Comparison of ENCODE assay signal across 22 cellular contexts in the genomic region with DNA sequence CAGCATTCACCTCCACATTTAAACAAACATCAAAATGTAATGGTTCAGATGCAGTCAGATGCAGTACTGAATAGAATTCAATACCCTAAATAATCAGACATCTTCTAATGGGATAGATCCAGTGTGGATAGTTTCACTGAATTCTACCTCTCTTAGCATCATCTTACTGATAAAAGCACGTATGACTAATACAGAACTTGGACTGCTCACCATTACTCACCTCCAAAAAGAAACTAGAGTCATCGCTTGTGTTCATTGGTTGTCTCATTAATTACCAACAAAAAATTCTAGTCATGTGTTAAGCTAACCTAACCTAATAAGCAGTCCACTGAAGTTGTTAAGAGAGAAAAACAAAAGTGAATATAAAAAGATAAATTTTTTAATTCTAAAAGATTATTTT.
A peak's percentile ranks its signal among the peaks of the same experiment; 100 is the strongest.
DNase-seq lines count a peak whose midpoint lies in the region; ATAC-seq and TF ChIP-seq lines count a peak whose summit lies in the region.
"Had no signal": no experiment of that assay in that cellular context is flagged by ENCODE, and none has a peak within 500 bp of the region (broad histone marks: within the 10 kb centered on the region; RNA-seq: fewer than 3 reads in every experiment).

No MANE protein-coding gene starts in this region.

- no peak overlapping the region for H3K56ac ChIP-seq in IMR-90 (ENCODE audit: extremely low read depth, insufficient read depth, low read length)

- peaks cover 0 to 4% (median 0%) of the 10 kb centered on the region in 5 donors for H3K36me3 Mint-ChIP-seq in naive thymus-derived CD4-positive, alpha-beta T cell
- H3K36me3 Mint-ChIP-seq: activated naive CD4-positive, alpha-beta T cell treated with anti-CD3 and anti-CD28 coated beads, Interleukin-2, amount 50 U/mL, for 72 hours had no signal

- no peak overlapping the region for H4K8ac ChIP-seq in IMR-90 (ENCODE audit: low read depth in 2 of 2, low read length in 2 of 2)

- no peaks in the 10 kb centered on the region for H3K9me3 ChIP-seq in IMR-90 (ENCODE audit: control insufficient read depth, insufficient read depth, low read length)
- no peaks in the 10 kb centered on the region for H3K9me3 ChIP-seq in mammary epithelial cell (replicated peaks; ENCODE audit: insufficient read depth, low read length)
- no peaks in the 10 kb centered on the region for H3K9me3 ChIP-seq in naive thymus-derived CD4-positive, alpha-beta T cell (ENCODE audit: control insufficient read depth in 2 of 3, low read length in 3 of 3)
- H3K9me3 ChIP-seq: gastroesophageal sphincter, psoas muscle had no signal

- no peak overlapping the region for H2BK5ac ChIP-seq in IMR-90 (ENCODE audit: low read depth, low read length, poor library complexity, severe bottlenecking)

- no peak overlapping the region for H3K4ac ChIP-seq in IMR-90 (ENCODE audit: low read depth, low read length)

- H3K4me3 Mint-ChIP-seq in naive thymus-derived CD4-positive, alpha-beta T cell: no peak overlapping the region
- H3K4me3 Mint-ChIP-seq: H9; natural killer cell treated with Interleukin-12 subunit alpha and Interleukin-12 subunit beta and Interleukin-15 and Interleukin-18, amount 100 ng/mL, for 72 hours; stimulated activated naive CD8-positive, alpha-beta T cell treated with anti-CD3 and anti-CD28 coated beads, Interleukin-15, Interleukin-2, amounts not matched to agents 100 ng/mL and 50 ng/mL, for 24 hours had no signal

- H3K4me1 ChIP-seq in IMR-90 (ENCODE audit: control insufficient read depth, insufficient read depth, low read length): no peaks in the 10 kb centered on the region
- peaks cover 3% of the 10 kb centered on the region for H3K4me1 ChIP-seq in mammary epithelial cell (ENCODE audit: insufficient read depth, low read length)
- H3K4me1 ChIP-seq in naive thymus-derived CD4-positive, alpha-beta T cell (ENCODE audit: control insufficient read depth in 2 of 2, insufficient read depth in 2 of 2, low read length in 2 of 2): no peaks in the 10 kb centered on the region
- H3K4me1 ChIP-seq: gastroesophageal sphincter, psoas muscle had no signal

- H3K23ac ChIP-seq in IMR-90 (ENCODE audit: low read depth, low read length): no peak overlapping the region

- in situ Hi-C loops in IMR-90 (cut with MboI; ENCODE audit: low sequenced_read_pairs) (no loop called here), mammary epithelial cell (cut with MboI; ENCODE audit: low sequenced_read_pairs in 2 of 2) (no loop called here)

- no peak overlapping the region for H3K18ac ChIP-seq in IMR-90 (ENCODE audit: low read depth, low read length)

- H4K20me1 ChIP-seq in IMR-90 (ENCODE audit: insufficient read depth, low read length) (no peaks in the 10 kb centered on the region), mammary epithelial cell (ENCODE audit: insufficient read depth, low read length) (no peaks in the 10 kb centered on the region)

- CTCF ChIA-PET in IMR-90 (lab: Yijun Ruan, JAX): no interaction called here
- CTCF ChIA-PET in mammary epithelial cell (lab: Charles Lee; ENCODE audit: low non-redundant PET): no interaction called here
- CTCF ChIA-PET in naive thymus-derived CD4-positive, alpha-beta T cell (lab: Charles Lee): no interaction called here

- TF ChIP-seq CTCF in AG09309 (IDR thresholded peaks at IDR 0.05; ENCODE audit: control insufficient read depth, insufficient read depth, low read depth, low read length, missing control alignments): no peak
- no peak for TF ChIP-seq CTCF in IMR-90 (conservative IDR thresholded peaks at IDR 0.05; ENCODE audit: low read depth, low read length)
- no peak for TF ChIP-seq CTCF in mammary epithelial cell (conservative IDR thresholded peaks at IDR 0.05 in 1 of 2, IDR thresholded peaks at IDR 0.05 in 1 of 2; ENCODE audit: extremely low read depth in 1 of 2, insufficient read depth in 1 of 2, low read depth in 1 of 2, low read length in 2 of 2)

- H4K5ac ChIP-seq in IMR-90 (ENCODE audit: low read depth, low read length): no peak overlapping the region

- no peaks in the 10 kb centered on the region for H3K27me3 ChIP-seq in IMR-90 (ENCODE audit: control insufficient read depth, insufficient read depth, low read length)
- no peaks in the 10 kb centered on the region for H3K27me3 ChIP-seq in mammary epithelial cell (ENCODE audit: insufficient read depth, low read length)
- no peaks in the 10 kb centered on the region for H3K27me3 ChIP-seq in naive thymus-derived CD4-positive, alpha-beta T cell (ENCODE audit: control insufficient read depth in 2 of 2, insufficient read depth in 2 of 2, low read length in 2 of 2)
- H3K27me3 ChIP-seq: gastroesophageal sphincter had no signal

- ATAC-seq in IMR-90 (ENCODE audit: low read depth) (peak; percentile 32; the same call in 1 of the 2 replicates), HG03039 (IDR thresholded peaks at IDR 0.05; ENCODE audit: unreplicated experiment) (no peak), GM19324 (IDR thresholded peaks at IDR 0.05; ENCODE audit: low FRiP score, unreplicated experiment) (no peak)
- ATAC-seq in naive thymus-derived CD4-positive, alpha-beta T cell: no peak
- ATAC-seq: activated naive CD4-positive, alpha-beta T cell treated with anti-CD3 and anti-CD28 coated beads, Interleukin-2, amount 50 U/mL, for 72 hours; gastroesophageal sphincter; natural killer cell treated with Interleukin-12 subunit alpha and Interleukin-12 subunit beta and Interleukin-15 and Interleukin-18, amount 100 ng/mL, for 72 hours; psoas muscle had no signal

- no peak overlapping the region for H3K14ac ChIP-seq in IMR-90 (replicated peaks; ENCODE audit: low read depth, low read length)

- H3K79me2 ChIP-seq in mammary epithelial cell (ENCODE audit: insufficient read depth, low read length): no peaks in the 10 kb centered on the region

- H2BK120ac ChIP-seq in IMR-90 (ENCODE audit: low read depth, low read length): no peak overlapping the region

- no peak for TF ChIP-seq RAD21 in IMR-90 (IDR thresholded peaks at IDR 0.05; ENCODE audit: low read length)

- POLR2A ChIA-PET in IMR-90 (lab: Charles Lee; ENCODE audit: unreplicated experiment): no interaction called here
- POLR2A ChIA-PET in naive thymus-derived CD4-positive, alpha-beta T cell (lab: Charles Lee): no interaction called here

- intact Hi-C loops in IMR-90 (cut with micrococcal nuclease): no loop called here
- intact Hi-C loops in mammary epithelial cell (cut with micrococcal nuclease): no loop called here
- intact Hi-C loops in naive thymus-derived CD4-positive, alpha-beta T cell (cut with micrococcal nuclease): no loop called here

- H3K9me1 ChIP-seq in IMR-90 (ENCODE audit: insufficient read depth, low read length): no peaks in the 10 kb centered on the region

- dilution Hi-C loops in IMR-90 (cut with HindIII; ENCODE audit: low sequenced_read_pairs, unreplicated experiment) (no loop called here), mammary epithelial cell (cut with HindIII; ENCODE audit: low sequenced_read_pairs) (no loop called here)

- peaks cover 0 to 5% (median 0%) of the 10 kb centered on the region in 11 donors for H3K9me3 Mint-ChIP-seq in naive thymus-derived CD4-positive, alpha-beta T cell
- H3K9me3 Mint-ChIP-seq: H9; stimulated activated naive CD8-positive, alpha-beta T cell treated with anti-CD3 and anti-CD28 coated beads, Interleukin-15, Interleukin-2, amounts not matched to agents 100 ng/mL and 50 ng/mL, for 24 hours had no signal

- no peaks in the 10 kb centered on the region for H3K79me1 ChIP-seq in IMR-90 (ENCODE audit: low read depth in 1 of 2, low read length in 2 of 2)

- H3K27me3 Mint-ChIP-seq in naive thymus-derived CD4-positive, alpha-beta T cell: peaks cover 0 to 8% (median 1%) of the 10 kb centered on the region in 5 donors
- H3K27me3 Mint-ChIP-seq: natural killer cell treated with Interleukin-12 subunit alpha and Interleukin-12 subunit beta and Interleukin-15 and Interleukin-18, amount 100 ng/mL, for 72 hours; stimulated activated naive CD8-positive, alpha-beta T cell treated with anti-CD3 and anti-CD28 coated beads, Interleukin-15, Interleukin-2, amounts not matched to agents 100 ng/mL and 50 ng/mL, for 24 hours had no signal

- H3K4me1 Mint-ChIP-seq in naive thymus-derived CD4-positive, alpha-beta T cell: no peaks in the 10 kb centered on the region
- H3K4me1 Mint-ChIP-seq: H9 had no signal

- H4K91ac ChIP-seq in IMR-90 (ENCODE audit: insufficient read depth, low read depth, low read length): no peak overlapping the region

- no TSS peak for BruUV-seq in IMR-90 (replicated peaks; lab: Mats Ljungman, UMichigan)
- BruUV-seq in mammary epithelial cell (replicated peaks; lab: Mats Ljungman, UMichigan): no TSS peak

- H3K9ac ChIP-seq in IMR-90 (ENCODE audit: low read depth, low read length) (no peak overlapping the region), mammary epithelial cell (ENCODE audit: insufficient read depth, low read length) (no peak overlapping the region)

- no peak overlapping the region for H3K4me3 ChIP-seq in AG09309 (ENCODE audit: control insufficient read depth, low read depth, low read length)
- no peak overlapping the region for H3K4me3 ChIP-seq in IMR-90 (ENCODE audit: insufficient read depth, low read depth, low read length)
- no peak overlapping the region for H3K4me3 ChIP-seq in mammary epithelial cell (replicated peaks in 1 of 3; ENCODE audit: insufficient read depth in 1 of 3, low read depth in 2 of 3, low read length in 3 of 3)
- no peak overlapping the region for H3K4me3 ChIP-seq in naive thymus-derived CD4-positive, alpha-beta T cell (ENCODE audit: low read length)
- H3K4me3 ChIP-seq: gastroesophageal sphincter, psoas muscle had no signal

- no peak overlapping the region for H2AK9ac ChIP-seq in IMR-90 (replicated peaks; ENCODE audit: low read depth, low read length, poor library complexity)

- no peak overlapping the region for H2AK5ac ChIP-seq in IMR-90 (ENCODE audit: low read depth, low read length)

- H3K36me3 ChIP-seq in IMR-90 (ENCODE audit: control insufficient read depth, insufficient read depth, low read length): no peaks in the 10 kb centered on the region
- H3K36me3 ChIP-seq in mammary epithelial cell (ENCODE audit: insufficient read depth, low read length): no peaks in the 10 kb centered on the region
- no peaks in the 10 kb centered on the region for H3K36me3 ChIP-seq in naive thymus-derived CD4-positive, alpha-beta T cell (ENCODE audit: control insufficient read depth in 2 of 3, insufficient read depth in 3 of 3, low read length in 3 of 3)
- H3K36me3 ChIP-seq: gastroesophageal sphincter had no signal

- H3K27ac Mint-ChIP-seq in naive thymus-derived CD4-positive, alpha-beta T cell: no peak overlapping the region
- H3K27ac Mint-ChIP-seq: activated naive CD4-positive, alpha-beta T cell treated with anti-CD3 and anti-CD28 coated beads, Interleukin-2, amount 50 U/mL, for 72 hours; H9; natural killer cell treated with Interleukin-12 subunit alpha and Interleukin-12 subunit beta and Interleukin-15 and Interleukin-18, amount 100 ng/mL, for 72 hours; stimulated activated naive CD8-positive, alpha-beta T cell treated with anti-CD3 and anti-CD28 coated beads, Interleukin-15, Interleukin-2, amounts not matched to agents 100 ng/mL and 50 ng/mL, for 24 hours had no signal

- DNase-seq in AG09309 (ENCODE audit: low read depth) (peak; percentile 1), IMR-90 (peak; percentile 70), mammary epithelial cell (peak; percentile 80), kidney glomerular epithelial cell (lab: John Stamatoyannopoulos, UW) (peak; percentile 55), NCI-H2029 (lab: John Stamatoyannopoulos, UW) (no peak)
- DNase-seq in naive thymus-derived CD4-positive, alpha-beta T cell: no peak
- DNase-seq: activated CD4-positive, alpha-beta T cell treated with anti-CD3 and anti-CD28 coated beads, Interleukin-2, amount 50 U/mL, for 4 hours; activated T-cell treated with anti-CD3 and anti-CD28 coated beads, Interleukin-2, amount 50 U/mL, for 1 hour; Calu3; central memory CD4-positive, alpha-beta T cell; effector memory CD4-positive, alpha-beta T cell; GF-D8; H9; NCI-H2081; NCI-H69; psoas muscle had no signal

- H2AFZ ChIP-seq in IMR-90 (replicated peaks; ENCODE audit: low read length, poor library complexity): no peak overlapping the region
- no peak overlapping the region for H2AFZ ChIP-seq in mammary epithelial cell (ENCODE audit: low read depth, low read length)

- no CpG with 5 or more reads among the region's 2 CpGs for WGBS in IMR-90 (ENCODE audit: extremely low coverage in 2 of 2, insufficient read length in 1 of 2), 2 experiments
- WGBS in mammary epithelial cell (ENCODE audit: low coverage, missing lambda C conversion rate): 3% methylated on average over 2 of the region's 2 CpGs

- H3K27ac ChIP-seq in IMR-90 (ENCODE audit: insufficient read depth, low read length) (no peak overlapping the region), mammary epithelial cell (ENCODE audit: insufficient read depth, low read depth, low read length) (no peak overlapping the region)
- H3K27ac ChIP-seq in naive thymus-derived CD4-positive, alpha-beta T cell (ENCODE audit: low read depth, low read length): no peak overlapping the region
- H3K27ac ChIP-seq: gastroesophageal sphincter, psoas muscle had no signal

- no peak overlapping the region for H2BK15ac ChIP-seq in IMR-90 (ENCODE audit: low read depth, low read length)

- H3K4me2 ChIP-seq in IMR-90 (ENCODE audit: low read depth, low read length) (no peak overlapping the region), mammary epithelial cell (ENCODE audit: insufficient read depth, low read depth, low read length) (no peak overlapping the region)

- no peak for TF ChIP-seq POLR2A in IMR-90 (IDR thresholded peaks at IDR 0.05; ENCODE audit: low read depth, low read length)

- no peak overlapping the region for H2BK20ac ChIP-seq in IMR-90 (ENCODE audit: low read depth, low read length)

Comparison
In these comparisons a context has a peak if more than half of its experiments do, and no peak if none do; other contexts are left out.
1. DNase-seq: peak in AG09309 (single experiment), IMR-90 (single experiment), mammary epithelial cell (single experiment) and kidney glomerular epithelial cell (single experiment); none in NCI-H2029 (single experiment) and naive thymus-derived CD4-positive, alpha-beta T cell (0 of 9).